8 cellular contexts compared by ENCODE assay signal in the genomic region with DNA sequence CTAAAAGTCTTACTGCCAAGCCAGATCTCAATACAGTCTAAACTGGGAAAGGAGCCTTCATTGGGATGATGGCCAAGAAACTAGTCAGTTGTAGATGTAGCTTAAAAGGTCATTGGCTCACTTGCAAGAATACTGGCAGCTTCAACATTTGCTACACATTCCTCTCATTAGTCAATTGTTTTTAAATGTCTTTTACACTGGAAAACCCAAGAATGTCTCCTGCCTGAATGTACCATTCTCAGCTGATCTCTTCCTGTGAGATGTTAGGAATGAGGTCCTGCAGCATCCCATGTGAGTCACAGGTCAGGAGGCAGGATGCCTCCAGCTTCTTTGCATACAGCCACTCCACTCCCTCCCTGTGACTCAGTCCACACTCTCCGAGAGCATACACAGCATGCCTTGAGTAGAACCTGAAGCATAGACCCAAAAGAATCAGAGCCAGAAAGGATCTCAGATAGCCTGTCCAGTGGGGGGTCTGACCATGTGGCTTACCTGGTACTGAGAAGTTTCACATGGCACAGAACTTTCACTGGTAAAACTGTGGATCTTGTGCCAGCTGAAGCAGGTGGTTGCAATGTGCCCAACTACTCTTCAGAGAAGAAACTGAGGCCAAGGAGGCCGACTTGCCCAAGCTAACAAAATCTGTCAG. TPM values are rescaled to one million over a fixed set of nuclear protein-coding genes. Genes with fewer than 3 reads are reported as not detected.
DNase-seq lines count a peak whose midpoint lies in the region; ATAC-seq lines count a peak whose summit lies in the region.

No MANE protein-coding gene starts in this region.

- intact Hi-C loops in posterior vena cava (cut with DNase I), result no loop called here

- ATAC-seq in GM18517 (IDR thresholded peaks at IDR 0.05; ENCODE audit: unreplicated experiment), result no peak
- ATAC-seq in GM21367 (IDR thresholded peaks at IDR 0.05; ENCODE audit: unreplicated experiment), result no peak

- peak; percentile 100 for DNase-seq in EH (ENCODE audit: low read depth)
- DNase-seq in T1000 (lab: John Stamatoyannopoulos, UW), result peak; percentile 73
- DNase-seq in glomerular endothelial cell (ENCODE audit: extremely low read depth, low read depth, low spot score), result peak; percentile 88
- DNase-seq in posterior vena cava (ENCODE audit: low spot score), result peak; percentile 82
- DNase-seq in NCI-H128 (lab: John Stamatoyannopoulos, UW; ENCODE audit: unreplicated experiment), result no peak
- DNase-seq in effector CD4-positive, alpha-beta T cell, result no peak

RNA-seq across cellular contexts. Expression of a gene that starts 56.0 kb away (rescaled TPM):
- total RNA-seq in glomerular endothelial cell (122 and 134 TPM in 2 replicates), posterior vena cava (100 to 1,000 TPM; 127 to 145 TPM)

Comparison
In these comparisons a context has a peak if more than half of its experiments do, and no peak if none do; other contexts are left out.
1. DNase-seq: peak in EH (single experiment), T1000 (single experiment), glomerular endothelial cell (single experiment) and posterior vena cava (single experiment); none in NCI-H128 (single experiment) and effector CD4-positive, alpha-beta T cell (single experiment).